ENCODE assay signal across 11 cellular contexts in the genomic region with DNA sequence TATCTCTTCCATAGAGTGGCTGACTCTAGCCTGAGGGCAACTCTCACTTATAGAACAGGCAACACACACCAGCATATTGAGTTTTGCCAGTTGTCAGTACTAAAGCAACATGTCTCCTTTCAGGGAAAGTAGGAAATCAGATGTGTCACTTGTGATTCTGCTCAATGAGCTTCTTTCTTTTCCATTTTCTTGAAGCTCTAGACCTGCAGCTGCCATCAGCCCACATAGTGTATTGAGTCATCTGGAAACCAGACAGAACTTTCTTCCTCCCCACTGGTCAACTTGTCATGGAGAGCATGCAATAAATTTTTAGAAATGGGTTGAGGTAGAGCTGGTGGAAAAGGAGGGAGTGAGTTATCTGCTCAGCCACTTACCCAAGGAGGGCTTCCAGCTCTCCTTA.
DNase-seq lines count a peak whose midpoint lies in the region; ATAC-seq and TF ChIP-seq lines count a peak whose summit lies in the region.
"Had no signal": no experiment of that assay in that cellular context is flagged by ENCODE, and none has a peak within 500 bp of the region (broad histone marks: within the 10 kb centered on the region; RNA-seq: fewer than 3 reads in every experiment).

No MANE protein-coding gene starts in this region.

- TF ChIP-seq CTCF in GM12865 (IDR thresholded peaks at IDR 0.05; ENCODE audit: insufficient read depth, low read depth, low read length, missing control alignments) (no peak), colonic mucosa (IDR thresholded peaks at IDR 0.05) (no peak), GM20000 (IDR thresholded peaks at IDR 0.05; ENCODE audit: extremely low read depth, missing control alignments) (no peak)

- no peaks in the 10 kb centered on the region for H3K9me3 ChIP-seq in colonic mucosa

- DNase-seq in GM12865 (ENCODE audit: low read depth): peak; percentile 86
- peak; percentile 32 for DNase-seq in SK-MEL-5 (ENCODE audit: low read depth, low spot score)
- no peak for DNase-seq in nucleus accumbens (lab: John Stamatoyannopoulos, UW)
- no peak for DNase-seq in colonic mucosa
- no peak for DNase-seq in GM20000 (ENCODE audit: low spot score)
- DNase-seq: CD4-positive, alpha-beta T cell; hypothalamus had no signal

- H3K27ac ChIP-seq in colonic mucosa: no peak overlapping the region
- H3K27ac ChIP-seq: SK-N-MC had no signal

- no peaks in the 10 kb centered on the region for H3K36me3 ChIP-seq in colonic mucosa

- no peak overlapping the region for H3K4me3 ChIP-seq in GM12865 (ENCODE audit: low read depth, low read length)
- no peak overlapping the region for H3K4me3 ChIP-seq in colonic mucosa
- H3K4me3 ChIP-seq: SK-N-MC had no signal

- no peaks in the 10 kb centered on the region for H3K4me1 ChIP-seq in colonic mucosa

- H3K27me3 ChIP-seq in colonic mucosa: no peaks in the 10 kb centered on the region

- no peak overlapping the region for H3K9ac ChIP-seq in colonic mucosa (ENCODE audit: low read depth in 2 of 2, low read length in 2 of 2)

- ATAC-seq in GM19395 (IDR thresholded peaks at IDR 0.05; ENCODE audit: unreplicated experiment): peak; percentile 72
- ATAC-seq in HG03045 (IDR thresholded peaks at IDR 0.05; ENCODE audit: unreplicated experiment): peak; percentile 68
- ATAC-seq in HG03469 (IDR thresholded peaks at IDR 0.05; ENCODE audit: unreplicated experiment): no peak

- in situ Hi-C loops in SK-MEL-5 (cut with HindIII; ENCODE audit: low pct_unique_long_range_greater_than_20kb, low sequenced_read_pairs): no loop called here

- intact Hi-C loops in colonic mucosa (cut with DNase I): no loop called here

Comparison
In these comparisons a context has a peak if more than half of its experiments do, and no peak if none do; other contexts are left out.
1. DNase-seq: peak in GM12865 (single experiment) and SK-MEL-5 (single experiment); none in nucleus accumbens (0 of 56), colonic mucosa (single experiment) and GM20000 (single experiment).